ENCODE assay signal across 8 cellular contexts in genomic region chr2:100105678-100106054, GRCh38. TPM values are rescaled to one million over a fixed set of nuclear protein-coding genes. Genes with fewer than 3 reads are reported as not detected.
A peak's percentile ranks its signal among the peaks of the same experiment; 100 is the strongest.
DNase-seq lines count a peak whose midpoint lies in the region; ATAC-seq and TF ChIP-seq lines count a peak whose summit lies in the region.

No MANE protein-coding gene starts in this region.

- no peak overlapping the region for H2AFZ ChIP-seq in ACC112 (ENCODE audit: low read length, unreplicated experiment)

- ATAC-seq in foreskin keratinocyte, result no peak
- no peak for ATAC-seq in HG03196 (IDR thresholded peaks at IDR 0.05; ENCODE audit: unreplicated experiment)

- no peaks in the 10 kb centered on the region for H3K79me2 ChIP-seq in ACC112 (ENCODE audit: control insufficient read depth, insufficient read depth, low read length, unreplicated experiment)

- peaks cover 8% of the 10 kb centered on the region for H3K4me1 Mint-ChIP-seq in HFFc6 (ENCODE audit: low read depth)

- H3K36me3 Mint-ChIP-seq in HFFc6 (ENCODE audit: low read depth), result no peaks in the 10 kb centered on the region; the same call in 1 of the 2 replicates

- H3K4me1 ChIP-seq in ACC112 (ENCODE audit: control insufficient read depth, insufficient read depth, low read length, unreplicated experiment), result no peaks in the 10 kb centered on the region
- peaks cover 0 to 19% of the 10 kb centered on the region in 2 donors for H3K4me1 ChIP-seq in muscle layer of duodenum (ENCODE audit: control insufficient read depth in 1 of 2, insufficient read depth in 2 of 2, low read length in 2 of 2)
- no peaks in the 10 kb centered on the region for H3K4me1 ChIP-seq in foreskin keratinocyte

- peak overlapping the region; percentile 75 for H3K4me3 Mint-ChIP-seq in HFFc6

- peaks cover 52% of the 10 kb centered on the region for H3K27me3 ChIP-seq in ACC112 (ENCODE audit: insufficient read depth, low read length)
- peaks cover 4% of the 10 kb centered on the region for H3K27me3 ChIP-seq in muscle layer of duodenum (ENCODE audit: low read depth, low read length)
- H3K27me3 ChIP-seq in foreskin keratinocyte, result peaks cover 44% of the 10 kb centered on the region

- H3K27ac ChIP-seq in ACC112 (ENCODE audit: low read depth, low read length) (no peak overlapping the region), coronary artery (peak overlapping the region; percentile 62 to 84), muscle layer of duodenum (ENCODE audit: low read length) (no peak overlapping the region), foreskin keratinocyte (no peak overlapping the region)

- TF ChIP-seq CTCF in HFFc6 (IDR thresholded peaks at IDR 0.05) (no peak), coronary artery (IDR thresholded peaks at IDR 0.05) (no peak), foreskin keratinocyte (conservative IDR thresholded peaks at IDR 0.05) (no peak)

- H3K36me3 ChIP-seq in ACC112 (ENCODE audit: insufficient read depth, low read length), result no peaks in the 10 kb centered on the region
- no peaks in the 10 kb centered on the region for H3K36me3 ChIP-seq in muscle layer of duodenum (ENCODE audit: control insufficient read depth in 1 of 2, insufficient read depth in 2 of 2, low read length in 2 of 2)

- no peaks in the 10 kb centered on the region for H3K9me3 Mint-ChIP-seq in HFFc6

- H3K4me3 ChIP-seq in ACC112 (ENCODE audit: low read depth, low read length) (peak overlapping the region; percentile 77), coronary artery (peak overlapping the region; percentile 94), muscle layer of duodenum (ENCODE audit: low read depth in 1 of 2, low read length in 2 of 2) (peak overlapping the region; percentile 37 to 65)

- H3K9me3 ChIP-seq in muscle layer of duodenum (ENCODE audit: control insufficient read depth in 1 of 2, low read length in 2 of 2), result no peaks in the 10 kb centered on the region

- DNase-seq in HFFc6, result no peak
- no peak for DNase-seq in coronary artery (ENCODE audit: low spot score)
- no peak for DNase-seq in foreskin keratinocyte
- no peak for DNase-seq in GM19238 (ENCODE audit: insufficient read length, low spot score)
- DNase-seq in NCI-H187 treated with DMSO at 0.1 percent for 48 hours (lab: John Stamatoyannopoulos, UW), result no peak

- no peak overlapping the region for H3K27ac Mint-ChIP-seq in HFFc6

- peaks cover 29% of the 10 kb centered on the region for H3K27me3 Mint-ChIP-seq in HFFc6 (ENCODE audit: insufficient read depth)

RNA-seq across cellular contexts. Expression of gene AFF3, which starts 36.7 kb away (rescaled TPM):
- 1 to 10 TPM in 4 of 6 experiments, under 1 TPM in 2; 0.80 to 8.2 (median 6.8) TPM for total RNA-seq in HFFc6 (2021; fragmentation: NEBNext Ultra II Directional; extraction: Animal tissue kit (Norgen Biotek cat#: 25700))
- not detected in 2 replicates for total RNA-seq in foreskin keratinocyte
- polyA plus RNA-seq in foreskin keratinocyte, result not detected in 2 replicates

Comparison
In these comparisons a context has a peak if more than half of its experiments do, and no peak if none do; other contexts are left out.
1. H3K27ac ChIP-seq: peak in coronary artery (2 of 2); none in ACC112 (single experiment), muscle layer of duodenum (single experiment) and foreskin keratinocyte (single experiment).
2. Peak in every context shown above with its lines, with median percentiles within 50 percentile points of each other: H3K4me3 ChIP-seq.